Comparison of ENCODE assay signal across 1 cellular context in genomic region chr1:6127587-6128163, GRCh38.
TF ChIP-seq lines count a peak whose summit lies in the region.

No MANE protein-coding gene starts in this region.

TF ChIP-seq in GM23338, 12 proteins besides CTCF, POLR2A, EP300 and RAD21 (continued from another document):
- no peak for TF ChIP-seq ZNF462 (CRISPR knock-in tag; IDR thresholded peaks at IDR 0.05)
- TF ChIP-seq JUNB (IDR thresholded peaks at IDR 0.05; ENCODE audit: unreplicated experiment): no peak
